24 cellular contexts compared by ENCODE assay signal in genomic region chr6:40391851-40392595, GRCh38.
"Had no signal": no experiment of that assay in that cellular context is flagged by ENCODE, and none has a peak within 500 bp of the region (broad histone marks: within the 10 kb centered on the region; RNA-seq: fewer than 3 reads in every experiment).

No MANE protein-coding gene starts in this region.

- H3K4me1 ChIP-seq: colonic mucosa, prostate gland, right atrium auricular region, testis, tibial artery, upper lobe of left lung had no signal

- ATAC-seq: left lobe of liver; natural killer cell treated with Interleukin-12 subunit alpha and Interleukin-12 subunit beta and Interleukin-15 and Interleukin-18, amount 100 ng/mL, for 72 hours; sciatic nerve had no signal

- H3K4me1 Mint-ChIP-seq: memory B cell had no signal

- H3K4me3 ChIP-seq: colonic mucosa, esophagus squamous epithelium, lung, prostate gland, right atrium auricular region, smooth muscle cell, tibial artery, upper lobe of left lung had no signal

- DNase-seq: colonic mucosa; effector CD8-positive, alpha-beta T cell; esophagus squamous epithelium; foreskin melanocyte; hypothalamus; stimulated activated CD4-positive, alpha-beta T cell treated with anti-CD3 and anti-CD28 coated beads, Interleukin-12 subunit alpha, Interleukin-12 subunit beta, amount 100 ng/mL, for 4 hours; stimulated activated CD4-positive, alpha-beta T cell treated with anti-CD3 and anti-CD28 coated beads, Interleukin-1b, Interleukin-23, amount 100 ng/mL, for 48 hours; stimulated activated CD4-positive, alpha-beta T cell treated with anti-CD3 and anti-CD28 coated beads, Interleukin-4, amount 100 ng/mL, for 1 hour; stimulated activated CD8-positive, alpha-beta memory T cell treated with anti-CD3 and anti-CD28 coated beads, Interleukin-4, amount 100 ng/mL, for 48 hours; substantia nigra; testis; tibial artery had no signal

- H3K27me3 ChIP-seq: colonic mucosa, right atrium auricular region, testis, upper lobe of left lung had no signal

- H3K27ac Mint-ChIP-seq: dendritic cell treated with granulocyte-macrophage colony-stimulating factor and Interleukin-4, amounts not matched to agents 40 ng/mL and 50 ng/mL, for 4 days; memory B cell had no signal

- H3K4me3 Mint-ChIP-seq: dendritic cell treated with granulocyte-macrophage colony-stimulating factor and Interleukin-4, amounts not matched to agents 40 ng/mL and 50 ng/mL, for 4 days; memory B cell; neural crest cell had no signal

- H3K4me2 ChIP-seq: smooth muscle cell had no signal

- H3K27ac ChIP-seq: colonic mucosa, esophagus squamous epithelium, prostate gland, right atrium auricular region, testis, tibial artery, upper lobe of left lung had no signal

- H3K36me3 Mint-ChIP-seq: memory B cell had no signal

- H3K9me3 ChIP-seq: colonic mucosa, esophagus squamous epithelium, prostate gland, right atrium auricular region, testis, tibial artery, upper lobe of left lung had no signal

- H3K36me3 ChIP-seq: colonic mucosa, esophagus squamous epithelium, prostate gland, right atrium auricular region, tibial artery, upper lobe of left lung had no signal

- H3K9me3 Mint-ChIP-seq: dendritic cell treated with granulocyte-macrophage colony-stimulating factor and Interleukin-4, amounts not matched to agents 40 ng/mL and 50 ng/mL, for 4 days; immature natural killer cell; memory B cell; natural killer cell treated with Interleukin-12 subunit alpha and Interleukin-12 subunit beta and Interleukin-15 and Interleukin-18, amount 100 ng/mL, for 72 hours; neural crest cell had no signal
